In genomic region chr6:436308-437041, GRCh38 we compare ENCODE assay signal across 16 cellular contexts. TPM values are rescaled to one million over a fixed set of nuclear protein-coding genes. Genes with fewer than 3 reads are reported as not detected.
A peak's percentile ranks its signal among the peaks of the same experiment; 100 is the strongest.
DNase-seq lines count a peak whose midpoint lies in the region; ATAC-seq, FAIRE-seq and TF ChIP-seq lines count a peak whose summit lies in the region.
"Had no signal": no experiment of that assay in that cellular context is flagged by ENCODE, and none has a peak within 500 bp of the region (broad histone marks: within the 10 kb centered on the region; RNA-seq: fewer than 3 reads in every experiment).

No MANE protein-coding gene starts in this region.

- peak; percentile 81 for DNase-seq in AG09319 (ENCODE audit: extremely low read depth, low read depth)
- peak; percentile 91 for DNase-seq in GM23248
- peak; percentile 70 for DNase-seq in astrocyte (ENCODE audit: low read depth)
- DNase-seq in lower leg skin (ENCODE audit: low spot score in 2 of 2): peak; percentile 56 to 88
- no peak for DNase-seq in DMS 273 treated with DMSO at 0.1 percent for 48 hours (lab: John Stamatoyannopoulos, UW)
- no peak for DNase-seq in 8988T
- DNase-seq in neural progenitor cell (ENCODE audit: low spot score): no peak
- DNase-seq: hippocampal formation, Kasumi-1, lower lobe of right lung, NCI-H2029, SIG-M5 had no signal

- H3K27me3 Mint-ChIP-seq in astrocyte (ENCODE audit: low read depth, unreplicated experiment): peaks cover 36% of the 10 kb centered on the region
- H3K27me3 Mint-ChIP-seq in neural progenitor cell (ENCODE audit: insufficient read depth, low read depth): peaks cover 6% of the 10 kb centered on the region

- peaks cover 23% of the 10 kb centered on the region for H3F3A ChIP-seq in GM23248 (ENCODE audit: insufficient read depth)
- H3F3A ChIP-seq in neural progenitor cell (ENCODE audit: low read depth): no peaks in the 10 kb centered on the region

- H3K4me3 Mint-ChIP-seq in astrocyte (ENCODE audit: unreplicated experiment) (no peak overlapping the region), neural progenitor cell (no peak overlapping the region)

- H3K9ac ChIP-seq in GM23248 (peak overlapping the region; percentile 53), astrocyte (ENCODE audit: low read length) (no peak overlapping the region), neural progenitor cell (no peak overlapping the region)

- intact Hi-C loops in lower leg skin (cut with DNase I; ENCODE audit: low total_unique reads): loop anchor here (5.0 kb wide), 1 partner anchor 1121 kb away; no protein-coding TSS in a partner anchor

- in situ Hi-C loops in GM23248 (cut with MboI): no loop called here

- H3K4me1 ChIP-seq in GM23248 (ENCODE audit: insufficient read depth): peaks cover 14% of the 10 kb centered on the region
- peaks cover 3% of the 10 kb centered on the region for H3K4me1 ChIP-seq in astrocyte (ENCODE audit: insufficient read depth, low read length)
- no peaks in the 10 kb centered on the region for H3K4me1 ChIP-seq in neural progenitor cell
- H3K4me1 ChIP-seq: lower lobe of right lung, tibial artery had no signal

- H3K27ac ChIP-seq in GM23248: peak overlapping the region; percentile 55
- no peak overlapping the region for H3K27ac ChIP-seq in astrocyte (ENCODE audit: low read depth, low read length)
- H3K27ac ChIP-seq in neural progenitor cell: no peak overlapping the region
- H3K27ac ChIP-seq: lower lobe of right lung, tibial artery had no signal

- WGBS in GM23248 (ENCODE audit: low coverage in 1 of 2, low lambda C conversion rate in 2 of 2, missing lambda C conversion rate in 2 of 2), 2 experiments: 36 to 42% methylated on average over 25 of the region's 25 CpGs
- 65 to 80% methylated on average over 25 of the region's 25 CpGs for WGBS in lower leg skin, 2 donors

- no peaks in the 10 kb centered on the region for H3K9me3 ChIP-seq in GM23248 (ENCODE audit: low read depth)
- peaks cover 4% of the 10 kb centered on the region for H3K9me3 ChIP-seq in astrocyte (ENCODE audit: insufficient read depth, low read depth, low read length)
- no peaks in the 10 kb centered on the region for H3K9me3 ChIP-seq in neural progenitor cell (ENCODE audit: low read depth)
- H3K9me3 ChIP-seq: lower lobe of right lung, tibial artery had no signal

- peaks cover 2% of the 10 kb centered on the region for H3K9me3 Mint-ChIP-seq in astrocyte (ENCODE audit: unreplicated experiment)
- H3K9me3 Mint-ChIP-seq in neural progenitor cell: peaks cover 2% of the 10 kb centered on the region

- H4K20me1 ChIP-seq in GM23248 (ENCODE audit: insufficient read depth): no peaks in the 10 kb centered on the region
- no peaks in the 10 kb centered on the region for H4K20me1 ChIP-seq in astrocyte (ENCODE audit: insufficient read depth, low read length)
- no peaks in the 10 kb centered on the region for H4K20me1 ChIP-seq in neural progenitor cell (ENCODE audit: low read depth)

- TF ChIP-seq CTCF in AG09319 (IDR thresholded peaks at IDR 0.05; ENCODE audit: low read depth, low read length) (no peak), astrocyte (IDR thresholded peaks at IDR 0.05; ENCODE audit: insufficient read depth, low read depth, low read length) (no peak), lower leg skin (IDR thresholded peaks at IDR 0.05) (no peak), neural progenitor cell (IDR thresholded peaks at IDR 0.05) (no peak)

- H2AFZ ChIP-seq in GM23248 (0 out of 2 replicates have a peak overlapping the region, but pooled peaks have one; percentile 20), astrocyte (ENCODE audit: low read depth, low read length) (peak overlapping the region; percentile 56), neural progenitor cell (replicated peaks) (no peak overlapping the region)

- H3K27ac Mint-ChIP-seq in astrocyte (ENCODE audit: unreplicated experiment) (no peak overlapping the region), neural progenitor cell (no peak overlapping the region)

- no peaks in the 10 kb centered on the region for H3K36me3 Mint-ChIP-seq in astrocyte (ENCODE audit: low read depth, unreplicated experiment)
- H3K36me3 Mint-ChIP-seq in neural progenitor cell: no peaks in the 10 kb centered on the region

- FAIRE-seq in astrocyte (lab: Jason Lieb, UNC): no peak
- FAIRE-seq: bronchial epithelial cell, endometrium had no signal

- no peaks in the 10 kb centered on the region for H3K79me2 ChIP-seq in GM23248 (ENCODE audit: insufficient read depth)
- H3K79me2 ChIP-seq in astrocyte (ENCODE audit: insufficient read depth, low read length): no peaks in the 10 kb centered on the region
- no peaks in the 10 kb centered on the region for H3K79me2 ChIP-seq in neural progenitor cell (ENCODE audit: low read depth)

- no peaks in the 10 kb centered on the region for H3K9me2 ChIP-seq in GM23248 (ENCODE audit: insufficient read depth)

- H3K36me3 ChIP-seq in GM23248 (ENCODE audit: low read depth): no peaks in the 10 kb centered on the region
- no peaks in the 10 kb centered on the region for H3K36me3 ChIP-seq in astrocyte (ENCODE audit: insufficient read depth, low read length)
- H3K36me3 ChIP-seq in neural progenitor cell: no peaks in the 10 kb centered on the region
- H3K36me3 ChIP-seq: lower lobe of right lung, tibial artery had no signal

- H3K4me3 ChIP-seq in GM23248 (peak overlapping the region; percentile 23; the same call in 1 of the 2 replicates), astrocyte (ENCODE audit: insufficient read depth, low read depth, low read length) (no peak overlapping the region), lower leg skin (ENCODE audit: low read depth, poor library complexity, severe bottlenecking) (no peak overlapping the region), neural progenitor cell (no peak overlapping the region)
- H3K4me3 ChIP-seq: lower lobe of right lung, tibial artery had no signal

- H3K4me2 ChIP-seq in GM23248 (ENCODE audit: unreplicated experiment) (peak overlapping the region; percentile 41), astrocyte (ENCODE audit: low read length) (peak overlapping the region; percentile 58), neural progenitor cell (no peak overlapping the region)

- TF ChIP-seq POLR2A in lower leg skin (IDR thresholded peaks at IDR 0.05): no peak

- no peak for ATAC-seq in HG02884 (IDR thresholded peaks at IDR 0.05; ENCODE audit: unreplicated experiment)
- ATAC-seq: lower lobe of right lung had no signal

- peaks cover 55% of the 10 kb centered on the region for H3K27me3 ChIP-seq in GM23248 (replicated peaks; ENCODE audit: insufficient read depth)
- H3K27me3 ChIP-seq in astrocyte (ENCODE audit: insufficient read depth, low read length): peaks cover 10% of the 10 kb centered on the region
- no peaks in the 10 kb centered on the region for H3K27me3 ChIP-seq in neural progenitor cell
- H3K27me3 ChIP-seq: tibial artery had no signal

- H3K4me1 Mint-ChIP-seq in astrocyte (ENCODE audit: low read depth, unreplicated experiment) (peaks cover 9% of the 10 kb centered on the region), neural progenitor cell (peaks cover 4% of the 10 kb centered on the region)

RNA-seq across cellular contexts. Expression of gene IRF4, which starts 44.9 kb away (rescaled TPM):
- not detected in 2 replicates for total RNA-seq in GM23248 (2014; rRNA removed; shearing (Covaris generic))
- polyA plus RNA-seq in GM23248 (2016; fragmentation: Nextera tagmentation; extraction: Ambion mirVana): 0.23 and 0.70 TPM in 2 replicates
- total RNA-seq in astrocyte (0.30 TPM in 1 of 2 replicates, not detected in the other), lower leg skin (10 to 100 TPM in 1 of 4 donors, 1 to 10 TPM in 3; 6.6 to 21.2 (median 8.8) TPM), neural progenitor cell (ENCODE audit: low replicate concordance) (0.11 and 0.53 TPM in 2 replicates)
- total RNA-seq: bronchial epithelial cell had no signal

Comparison
In these comparisons a context has a peak if more than half of its experiments do, and no peak if none do; other contexts are left out.
1. DNase-seq: peak in AG09319 (single experiment), GM23248 (single experiment), astrocyte (single experiment) and lower leg skin (2 of 2); none in DMS 273 treated with DMSO at 0.1 percent for 48 hours (single experiment), 8988T (single experiment) and neural progenitor cell (single experiment).